Comparison of ENCODE assay signal across 8 cellular contexts in the genomic region with DNA sequence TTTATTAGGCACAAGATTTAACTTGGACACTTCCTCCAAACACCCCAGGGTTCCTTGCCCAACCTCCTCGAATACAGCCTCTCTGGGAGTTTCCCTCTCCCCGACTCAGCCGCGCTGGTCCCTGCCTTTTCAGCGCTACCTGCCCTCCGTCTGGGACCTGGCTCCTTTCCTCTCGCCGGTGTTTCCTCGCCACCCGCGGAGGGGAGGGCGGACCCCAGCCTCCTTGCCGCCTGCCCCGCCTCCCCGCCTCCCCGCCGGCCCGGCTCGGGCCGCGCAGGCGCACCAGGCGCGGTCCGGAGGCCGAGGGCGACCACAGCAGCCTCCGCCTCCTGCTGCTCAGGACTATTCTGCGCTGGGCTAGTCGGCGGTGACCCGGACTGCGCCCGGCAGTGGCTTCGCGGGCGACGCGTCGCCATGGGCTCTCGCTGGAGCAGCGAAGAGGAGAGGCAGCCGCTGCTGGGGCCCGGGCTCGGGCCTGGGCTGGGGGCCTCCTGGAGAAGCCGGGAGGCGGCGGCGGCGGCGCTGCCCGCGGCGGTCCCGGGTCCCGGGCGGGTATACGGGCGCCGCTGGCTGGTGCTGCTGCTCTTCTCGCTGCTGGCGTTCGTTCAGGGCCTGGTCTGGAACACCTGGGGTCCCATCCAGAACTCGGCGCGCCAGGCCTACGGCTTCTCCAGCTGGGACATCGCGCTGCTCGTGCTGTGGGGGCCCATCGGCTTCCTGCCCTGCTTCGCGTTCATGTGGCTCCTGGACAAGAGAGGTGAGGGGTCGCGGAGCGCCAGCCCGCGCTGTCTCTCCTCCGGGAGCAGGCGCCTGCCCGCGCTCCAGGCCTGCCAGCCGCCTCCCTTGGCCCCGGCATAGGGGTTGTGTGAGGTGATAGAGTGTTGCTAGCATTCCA. TPM values are rescaled to one million over a fixed set of nuclear protein-coding genes. Genes with fewer than 3 reads are reported as not detected.
A peak's percentile ranks its signal among the peaks of the same experiment; 100 is the strongest.
DNase-seq lines count a peak whose midpoint lies in the region; ATAC-seq and TF ChIP-seq lines count a peak whose summit lies in the region.

A gene with protein sequence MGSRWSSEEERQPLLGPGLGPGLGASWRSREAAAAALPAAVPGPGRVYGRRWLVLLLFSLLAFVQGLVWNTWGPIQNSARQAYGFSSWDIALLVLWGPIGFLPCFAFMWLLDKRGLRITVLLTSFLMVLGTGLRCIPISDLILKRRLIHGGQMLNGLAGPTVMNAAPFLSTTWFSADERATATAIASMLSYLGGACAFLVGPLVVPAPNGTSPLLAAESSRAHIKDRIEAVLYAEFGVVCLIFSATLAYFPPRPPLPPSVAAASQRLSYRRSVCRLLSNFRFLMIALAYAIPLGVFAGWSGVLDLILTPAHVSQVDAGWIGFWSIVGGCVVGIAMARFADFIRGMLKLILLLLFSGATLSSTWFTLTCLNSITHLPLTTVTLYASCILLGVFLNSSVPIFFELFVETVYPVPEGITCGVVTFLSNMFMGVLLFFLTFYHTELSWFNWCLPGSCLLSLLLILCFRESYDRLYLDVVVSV (plus strand): TSS at position 291 of the 895 bp plus-strand sequence. CDS start 124 bp downstream, at position 415.

- intact Hi-C loops in A673 (cut with micrococcal nuclease; ENCODE audit: unreplicated experiment) = loop anchor here (1.0 kb wide), 1 partner anchor 412 kb away; a partner anchor contains a TSS
- intact Hi-C loops in activated CD4-positive, alpha-beta T cell treated with anti-CD3 and anti-CD28 coated beads for 36 hours (cut with DNase I, micrococcal nuclease) = loop anchor here (1.0 to 10.0 kb wide), 9 partner anchors 233 to 1250 kb away; a partner anchor contains a TSS

- H3K4me1 Mint-ChIP-seq in activated CD4-positive, alpha-beta T cell treated with anti-CD3 and anti-CD28 coated beads for 36 hours = peaks cover 30% of the 10 kb centered on the region
- H3K4me1 Mint-ChIP-seq in memory B cell = peaks cover 25% of the 10 kb centered on the region

- no peaks in the 10 kb centered on the region for H3K27me3 Mint-ChIP-seq in activated CD4-positive, alpha-beta T cell treated with anti-CD3 and anti-CD28 coated beads for 36 hours
- H3K27me3 Mint-ChIP-seq in memory B cell = no peaks in the 10 kb centered on the region

- POLR2A ChIA-PET in A673 (lab: Charles Lee; ENCODE audit: low non-redundant PET) = no interaction called here
- POLR2A ChIA-PET in activated CD4-positive, alpha-beta T cell treated with anti-CD3 and anti-CD28 coated beads for 36 hours (lab: Charles Lee) = no interaction called here

- no peaks in the 10 kb centered on the region for H3K36me3 ChIP-seq in A673 (ENCODE audit: insufficient read depth, low read length, poor library complexity, severe bottlenecking)

- DNase-seq in A673 (ENCODE audit: low spot score) (peak; percentile 72), GM19238 (ENCODE audit: insufficient read length, low spot score) (peak; percentile 80), ecto neural progenitor cell (ENCODE audit: low spot score) (peak; percentile 92), memory B cell (ENCODE audit: low spot score in 2 of 2) (peak; percentile 83 to 84), DMS 273 treated with DMSO at 0.1 percent for 48 hours (lab: John Stamatoyannopoulos, UW) (no peak)
- DNase-seq in activated CD4-positive, alpha-beta T cell treated with anti-CD3 and anti-CD28 coated beads for 36 hours = peak; percentile 75
- DNase-seq in stimulated activated CD8-positive, alpha-beta memory T cell treated with anti-CD3 and anti-CD28 coated beads, Interleukin-15, amount 100 ng/mL, for 1 hour (ENCODE audit: low read depth) = peak; percentile 30

- H3K9me3 Mint-ChIP-seq in activated CD4-positive, alpha-beta T cell treated with anti-CD3 and anti-CD28 coated beads for 36 hours (ENCODE audit: low read depth) = no peaks in the 10 kb centered on the region
- H3K9me3 Mint-ChIP-seq in memory B cell = no peaks in the 10 kb centered on the region

- peak; percentile 70 for ATAC-seq in HG03442 (IDR thresholded peaks at IDR 0.05; ENCODE audit: unreplicated experiment)
- peak; percentile 55 for ATAC-seq in activated CD4-positive, alpha-beta T cell treated with anti-CD3 and anti-CD28 coated beads for 36 hours
- peak; percentile 71 for ATAC-seq in memory B cell (ENCODE audit: low read depth)

- TF ChIP-seq CTCF in A673 (conservative IDR thresholded peaks at IDR 0.05; ENCODE audit: low read depth, low read length) = no peak

- no peaks in the 10 kb centered on the region for H3K27me3 ChIP-seq in A673 (replicated peaks; ENCODE audit: insufficient read depth, low read depth, low read length, poor library complexity)

- peaks cover 6% of the 10 kb centered on the region for H3K4me1 ChIP-seq in A673 (ENCODE audit: insufficient read depth, low read length, poor library complexity, severe bottlenecking)

- peaks cover 2% of the 10 kb centered on the region for H3K36me3 Mint-ChIP-seq in activated CD4-positive, alpha-beta T cell treated with anti-CD3 and anti-CD28 coated beads for 36 hours (ENCODE audit: low read depth)
- no peaks in the 10 kb centered on the region for H3K36me3 Mint-ChIP-seq in memory B cell

- no peaks in the 10 kb centered on the region for H3K9me3 ChIP-seq in A673 (ENCODE audit: low read depth, low read length, poor library complexity, severe bottlenecking)

- H3K27ac Mint-ChIP-seq in activated CD4-positive, alpha-beta T cell treated with anti-CD3 and anti-CD28 coated beads for 36 hours = peak within 1 kb of the TSS; percentile 86
- no peak within 1 kb of the TSS for H3K27ac Mint-ChIP-seq in memory B cell

- CTCF ChIA-PET in A673 (lab: Charles Lee) = no interaction called here
- CTCF ChIA-PET in activated CD4-positive, alpha-beta T cell treated with anti-CD3 and anti-CD28 coated beads for 36 hours (lab: Charles Lee) = interaction anchor here (0.6 kb wide), 1 partner anchor 125 kb away, joined by 4 read pairs; no protein-coding TSS in a partner anchor

- H3K4me3 ChIP-seq in A673 (ENCODE audit: low read depth, low read length, poor library complexity, severe bottlenecking) = peak within 1 kb of the TSS; percentile 86

- no peak within 1 kb of the TSS for H3K4me3 Mint-ChIP-seq in activated CD4-positive, alpha-beta T cell treated with anti-CD3 and anti-CD28 coated beads for 36 hours
- peak within 1 kb of the TSS; percentile 91 for H3K4me3 Mint-ChIP-seq in memory B cell

- H3K27ac ChIP-seq in A673 (ENCODE audit: low read depth, low read length, poor library complexity, severe bottlenecking) = peak within 1 kb of the TSS; percentile 78

- BruUV-seq in A673 (replicated peaks; lab: Mats Ljungman, UMichigan) = no TSS peak

RNA-seq across cellular contexts. Expression of the gene that starts here (rescaled TPM):
- total RNA-seq in A673 (2021) = 14.1 and 15.2 TPM in 2 replicates
- 1 to 10 TPM; 1.4 to 2.2 TPM for total RNA-seq in activated CD4-positive, alpha-beta T cell treated with anti-CD3 and anti-CD28 coated beads for 36 hours
